1 cellular context compared by ENCODE assay signal in genomic region chr10:70886921-70887665, GRCh38.
TF ChIP-seq lines count a peak whose summit lies in the region.

No MANE protein-coding gene starts in this region.

TF ChIP-seq in GM23338, 12 proteins besides CTCF, POLR2A, EP300 and RAD21 (continued from another document):
- TF ChIP-seq ZNF462 (CRISPR knock-in tag; IDR thresholded peaks at IDR 0.05), result no peak
- no peak for TF ChIP-seq ZNF114 (CRISPR knock-in tag; IDR thresholded peaks at IDR 0.05)
- no peak for TF ChIP-seq POLR2AphosphoS5 (IDR thresholded peaks at IDR 0.05; ENCODE audit: low read depth)
- no peak for TF ChIP-seq ZNF331 (CRISPR knock-in tag; IDR thresholded peaks at IDR 0.05; ENCODE audit: low read depth)
- TF ChIP-seq CREB1 (CRISPR knock-in tag; IDR thresholded peaks at IDR 0.05; ENCODE audit: low read depth), result no peak
- no peak for TF ChIP-seq EZH2phosphoT487 (IDR thresholded peaks at IDR 0.05; ENCODE audit: unreplicated experiment)
- no peak for TF ChIP-seq NANOG (IDR thresholded peaks at IDR 0.05; ENCODE audit: borderline replicate concordance)
- no peak for TF ChIP-seq STAT1 (IDR thresholded peaks at IDR 0.05; ENCODE audit: unreplicated experiment)
